In genomic region chr2:239099474-239099873, GRCh38 we compare ENCODE assay signal across 23 cellular contexts.
"Had no signal": no experiment of that assay in that cellular context is flagged by ENCODE, and none has a peak within 500 bp of the region (broad histone marks: within the 10 kb centered on the region; RNA-seq: fewer than 3 reads in every experiment).

No MANE protein-coding gene starts in this region.

- H3K9me3 Mint-ChIP-seq: dendritic cell treated with granulocyte-macrophage colony-stimulating factor and Interleukin-4, amounts not matched to agents 40 ng/mL and 50 ng/mL, for 4 days; effector memory CD8-positive, alpha-beta T cell; endodermal cell; mesothelial cell of epicardium had no signal

- H3K27ac Mint-ChIP-seq: dendritic cell treated with granulocyte-macrophage colony-stimulating factor and Interleukin-4, amounts not matched to agents 40 ng/mL and 50 ng/mL, for 4 days; endodermal cell; mesothelial cell of epicardium had no signal

- H3K27me3 Mint-ChIP-seq: dendritic cell treated with granulocyte-macrophage colony-stimulating factor and Interleukin-4, amounts not matched to agents 40 ng/mL and 50 ng/mL, for 4 days; effector memory CD8-positive, alpha-beta T cell had no signal

- H3K4me3 Mint-ChIP-seq: dendritic cell treated with granulocyte-macrophage colony-stimulating factor and Interleukin-4, amounts not matched to agents 40 ng/mL and 50 ng/mL, for 4 days; endodermal cell; mesothelial cell of epicardium had no signal

- H3K4me1 ChIP-seq: colonic mucosa, gastrocnemius medialis, left lung, lower lobe of right lung had no signal

- H3K27ac ChIP-seq: colonic mucosa, gastrocnemius medialis, heart right ventricle, left lung, lower lobe of right lung had no signal

- DNase-seq: colonic mucosa; cortex of kidney; effector CD8-positive, alpha-beta T cell; effector memory CD8-positive, alpha-beta T cell; endodermal cell; erythroblast; esophagus squamous epithelium; foreskin fibroblast; foreskin melanocyte; gastrocnemius medialis; glutamatergic neuron; head of caudate nucleus; heart right ventricle; hippocampal formation; left cardiac atrium; left ventricle myocardium superior; lower lobe of right lung; mesenchymal stem cell; mucosa of descending colon had no signal

- H3K4me1 Mint-ChIP-seq: endodermal cell had no signal

- H3K27me3 ChIP-seq: colonic mucosa, esophagus squamous epithelium, gastrocnemius medialis, heart right ventricle, left lung had no signal

- ATAC-seq: effector memory CD8-positive, alpha-beta T cell; esophagus mucosa; gastrocnemius medialis; heart right ventricle; left cardiac atrium; left lung; left ventricle myocardium superior; lower lobe of right lung; mucosa of descending colon had no signal

- H3K4me3 ChIP-seq: colonic mucosa, esophagus squamous epithelium, gastrocnemius medialis, heart right ventricle, left lung, lower lobe of right lung, mucosa of descending colon had no signal

- H3K9me3 ChIP-seq: colonic mucosa, esophagus squamous epithelium, gastrocnemius medialis, heart right ventricle, left lung, lower lobe of right lung, mucosa of descending colon had no signal
